In genomic region chr15:95470997-95471692, GRCh38 we compare ENCODE assay signal across 16 cellular contexts.
A peak's percentile ranks its signal among the peaks of the same experiment; 100 is the strongest.
DNase-seq lines count a peak whose midpoint lies in the region; ATAC-seq and TF ChIP-seq lines count a peak whose summit lies in the region.
"Had no signal": no experiment of that assay in that cellular context is flagged by ENCODE, and none has a peak within 500 bp of the region (broad histone marks: within the 10 kb centered on the region; RNA-seq: fewer than 3 reads in every experiment).

No MANE protein-coding gene starts in this region.

- H3K9me3 ChIP-seq in SJCRH30 (replicated peaks), result no peaks in the 10 kb centered on the region
- H3K9me3 ChIP-seq in thoracic aorta, result no peaks in the 10 kb centered on the region
- H3K9me3 ChIP-seq: BLaER1, colonic mucosa, mucosa of descending colon had no signal

- H3K27ac ChIP-seq in SJCRH30, result peak overlapping the region; percentile 48
- peak overlapping the region; percentile 35 to 75 for H3K27ac ChIP-seq in thoracic aorta
- H3K27ac ChIP-seq: BLaER1, colonic mucosa had no signal

- H3K27me3 ChIP-seq in SJCRH30 (no peaks in the 10 kb centered on the region), thoracic aorta (replicated peaks; ENCODE audit: insufficient read depth) (no peaks in the 10 kb centered on the region)
- H3K27me3 ChIP-seq: BLaER1, colonic mucosa had no signal

- H3K36me3 ChIP-seq in SJCRH30 (no peaks in the 10 kb centered on the region), thoracic aorta (no peaks in the 10 kb centered on the region)
- H3K36me3 ChIP-seq: BLaER1, colonic mucosa had no signal

- TF ChIP-seq CTCF in thoracic aorta (IDR thresholded peaks at IDR 0.05), result no peak

- ATAC-seq in left lobe of liver (peak; percentile 40), thoracic aorta (ENCODE audit: insufficient number of reproducible peaks, low FRiP score, low read depth) (no peak), HG03139 (IDR thresholded peaks at IDR 0.05; ENCODE audit: unreplicated experiment) (no peak), HG02623 (IDR thresholded peaks at IDR 0.05; ENCODE audit: unreplicated experiment) (no peak)
- ATAC-seq: activated naive CD4-positive, alpha-beta T cell treated with anti-CD3 and anti-CD28 coated beads, Interleukin-2, amount 50 U/mL, for 72 hours; mucosa of descending colon had no signal

- H3K4me1 ChIP-seq in SJCRH30, result peaks cover 22% of the 10 kb centered on the region
- H3K4me1 ChIP-seq in thoracic aorta (ENCODE audit: control insufficient read depth in 1 of 2, low read depth in 2 of 2), result peaks cover 16 to 27% of the 10 kb centered on the region in 2 donors
- H3K4me1 ChIP-seq: BLaER1, colonic mucosa had no signal

- DNase-seq in SJCRH30 (peak; percentile 72 to 73), dermis microvascular lymphatic vessel endothelial cell (ENCODE audit: low read depth in 2 of 2) (peak; percentile 40 to 70), left lobe of liver (ENCODE audit: low spot score) (no peak), thoracic aorta (ENCODE audit: low spot score) (no peak), cerebellar nuclear complex (lab: John Stamatoyannopoulos, UW) (no peak), T-helper 1 cell (no peak)
- DNase-seq: activated CD4-positive, alpha-beta T cell treated with anti-CD3 and anti-CD28 coated beads for 1 hour; activated CD8-positive, alpha-beta memory T cell treated with anti-CD3 and anti-CD28 coated beads, Interleukin-2, amount 50 U/mL, for 48 hours; colonic mucosa; mucosa of descending colon; NCI-H1694 treated with DMSO at 0.1 percent for 48 hours; NCI-H510A had no signal

- no peak overlapping the region for H3K4me3 ChIP-seq in SJCRH30
- peak overlapping the region; percentile 10 for H3K4me3 ChIP-seq in thoracic aorta
- H3K4me3 ChIP-seq: BLaER1, colonic mucosa, mucosa of descending colon had no signal

Comparison
In these comparisons a context has a peak if more than half of its experiments do, and no peak if none do; other contexts are left out.
1. DNase-seq: peak in SJCRH30 (2 of 2) and dermis microvascular lymphatic vessel endothelial cell (2 of 2); none in left lobe of liver (single experiment), thoracic aorta (single experiment), cerebellar nuclear complex (0 of 2) and T-helper 1 cell (0 of 5).